27 cellular contexts compared by ENCODE assay signal in genomic region chr12:44357476-44357875, GRCh38.
"Had no signal": no experiment of that assay in that cellular context is flagged by ENCODE, and none has a peak within 500 bp of the region (broad histone marks: within the 10 kb centered on the region; RNA-seq: fewer than 3 reads in every experiment).

No MANE protein-coding gene starts in this region.

- H3K4me3 ChIP-seq: ascending aorta, PC-9, SJCRH30, SK-N-MC had no signal

- H3K9me3 ChIP-seq: ascending aorta, SJCRH30 had no signal

- H3K36me3 ChIP-seq: ascending aorta, SJCRH30, WERI-Rb-1 had no signal

- DNase-seq: activated CD4-positive, alpha-beta T cell treated with anti-CD3 and anti-CD28 coated beads, Interleukin-2, amount 10 ng/mL, durations not matched to agents 24 days and 14 days; activated CD4-positive, alpha-beta T cell treated with anti-CD3 and anti-CD28 coated beads, Interleukin-2, amount 50 U/mL, for 4 hours; activated CD8-positive, alpha-beta T cell treated with anti-CD3 and anti-CD28 coated beads for 36 hours; activated gamma-delta T cell; activated naive CD4-positive, alpha-beta T cell treated with Interleukin-2 at 50 U/mL for 16 hours; activated naive CD8-positive, alpha-beta T cell treated with anti-CD3 and anti-CD28 coated beads, Interleukin-2, amount 10 ng/mL, durations not matched to agents 7 days and 5 days; activated T-cell treated with anti-CD3 and anti-CD28 coated beads, Interleukin-2, amount 50 U/mL, for 24 hours; amygdala; NCI-H1092 treated with DMSO at 0.1 percent for 48 hours; NCI-H1417; NCI-H146; NCI-H187; NCI-H2029 treated with DMSO at 0.1 percent for 48 hours; NCI-H2107; NCI-H2171; NCI-H510A; NCI-H526; NCI-H748 treated with DMSO at 0.1 percent for 48 hours; NK-92 treated with Interleukin-12 subunit alpha and Interleukin-12 subunit beta, amount 100 ng/mL, for 24 hours; PC-9; SHP77; SJCRH30; T1000; WERI-Rb-1 had no signal

- H3K4me1 ChIP-seq: ascending aorta, SJCRH30 had no signal

- H3K27ac ChIP-seq: ascending aorta, KMS-11, PC-9, SJCRH30, SK-N-MC, WERI-Rb-1 had no signal

- H3K27me3 ChIP-seq: ascending aorta, SJCRH30 had no signal

- ATAC-seq: activated CD8-positive, alpha-beta T cell treated with anti-CD3 and anti-CD28 coated beads for 36 hours had no signal
